ENCODE assay signal across 1 cellular context in genomic region chr11:72741429-72741833, GRCh38.
TF ChIP-seq lines count a peak whose summit lies in the region.

No MANE protein-coding gene starts in this region.

TF ChIP-seq in HepG2, 621 proteins besides CTCF, POLR2A, EP300 and RAD21 (continued from another document and continues in another):
- no peak for TF ChIP-seq AFF4 (CRISPR knock-in tag; IDR thresholded peaks at IDR 0.05)
- no peak for TF ChIP-seq ELK4 (CRISPR knock-in tag; IDR thresholded peaks at IDR 0.05; ENCODE audit: borderline replicate concordance)
- TF ChIP-seq HNF4A (CRISPR knock-in tag; IDR thresholded peaks at IDR 0.05): no peak
- TF ChIP-seq ZFP41 (CRISPR knock-in tag; IDR thresholded peaks at IDR 0.05; ENCODE audit: borderline replicate concordance): no peak
- no peak for TF ChIP-seq SMAD3 (CRISPR knock-in tag; IDR thresholded peaks at IDR 0.05)
- TF ChIP-seq TFE3 (CRISPR knock-in tag; IDR thresholded peaks at IDR 0.05): no peak
- peak; percentile 22; the same call in 1 of the 2 replicates for TF ChIP-seq SAP130 (CRISPR knock-in tag; IDR thresholded peaks at IDR 0.05; ENCODE audit: low read depth)
- TF ChIP-seq HNRNPLL (IDR thresholded peaks at IDR 0.05; ENCODE audit: low read depth, low read length, poor library complexity, severe bottlenecking): peak; percentile 16
- TF ChIP-seq CSRNP2 (CRISPR knock-in tag; conservative IDR thresholded peaks at IDR 0.05; ENCODE audit: low read depth): no peak
- no peak for TF ChIP-seq DNMT3B (CRISPR knock-in tag; conservative IDR thresholded peaks at IDR 0.05)
- TF ChIP-seq HNF1A (IDR thresholded peaks at IDR 0.05; ENCODE audit: low read depth): no peak
- TF ChIP-seq HNF1A (CRISPR knock-in tag; IDR thresholded peaks at IDR 0.05; ENCODE audit: borderline replicate concordance): no peak
- no peak for TF ChIP-seq SRY (CRISPR knock-in tag; IDR thresholded peaks at IDR 0.05)
- TF ChIP-seq ATF3 (CRISPR knock-in tag; IDR thresholded peaks at IDR 0.05): no peak
- no peak for TF ChIP-seq ZNF503 (CRISPR knock-in tag; IDR thresholded peaks at IDR 0.05)
- no peak for TF ChIP-seq CBX1 (IDR thresholded peaks at IDR 0.05; ENCODE audit: low read depth)
- no peak for TF ChIP-seq ZSCAN21 (CRISPR knock-in tag; IDR thresholded peaks at IDR 0.05; ENCODE audit: borderline replicate concordance)
- TF ChIP-seq ZUFSP (CRISPR knock-in tag; IDR thresholded peaks at IDR 0.05; ENCODE audit: borderline replicate concordance): no peak
- TF ChIP-seq ZNF232 (CRISPR knock-in tag; IDR thresholded peaks at IDR 0.05; ENCODE audit: borderline replicate concordance): no peak
- TF ChIP-seq RFX5 (IDR thresholded peaks at IDR 0.05; ENCODE audit: low read depth, low read length): no peak
- no peak for TF ChIP-seq KMT2B (CRISPR knock-in tag; IDR thresholded peaks at IDR 0.05)
- no peak for TF ChIP-seq RBAK (CRISPR knock-in tag; IDR thresholded peaks at IDR 0.05)
- no peak for TF ChIP-seq NFE2 (CRISPR knock-in tag; IDR thresholded peaks at IDR 0.05)
- TF ChIP-seq ZNF207 (IDR thresholded peaks at IDR 0.05; ENCODE audit: borderline replicate concordance): no peak
- no peak for TF ChIP-seq PHF20 (CRISPR knock-in tag; IDR thresholded peaks at IDR 0.05)
- no peak for TF ChIP-seq ZNF557 (CRISPR knock-in tag; IDR thresholded peaks at IDR 0.05)
- no peak for TF ChIP-seq EZH2 (conservative IDR thresholded peaks at IDR 0.05; ENCODE audit: low read depth, low read length)
- no peak for TF ChIP-seq ZNF460 (CRISPR knock-in tag; IDR thresholded peaks at IDR 0.05; ENCODE audit: borderline replicate concordance)
- peak; percentile 57 for TF ChIP-seq ZBTB38 (CRISPR knock-in tag; IDR thresholded peaks at IDR 0.05)
- no peak for TF ChIP-seq PAWR (CRISPR knock-in tag; IDR thresholded peaks at IDR 0.05; ENCODE audit: borderline replicate concordance)
- no peak for TF ChIP-seq NFYB (CRISPR knock-in tag; IDR thresholded peaks at IDR 0.05)
- TF ChIP-seq ZNF251 (CRISPR knock-in tag; IDR thresholded peaks at IDR 0.05): no peak
- no peak for TF ChIP-seq ZNF350 (CRISPR knock-in tag; IDR thresholded peaks at IDR 0.05; ENCODE audit: borderline replicate concordance, low read depth)
- TF ChIP-seq TCF12 (IDR thresholded peaks at IDR 0.05): no peak
- no peak for TF ChIP-seq TCF12 (CRISPR knock-in tag; IDR thresholded peaks at IDR 0.05)
- no peak for TF ChIP-seq ZSCAN22 (CRISPR knock-in tag; IDR thresholded peaks at IDR 0.05)
- TF ChIP-seq ZFP1 (CRISPR knock-in tag; IDR thresholded peaks at IDR 0.05): no peak
- TF ChIP-seq RARA (CRISPR knock-in tag; IDR thresholded peaks at IDR 0.05): peak; percentile 56; the same call in 1 of the 2 replicates
- peak; percentile 43 for TF ChIP-seq AGO2 (optimal IDR thresholded peaks at IDR 0.05; ENCODE audit: low read depth, low read length)
- no peak for TF ChIP-seq ZNF225 (CRISPR knock-in tag; IDR thresholded peaks at IDR 0.05)
- TF ChIP-seq GABPB1 (CRISPR knock-in tag; IDR thresholded peaks at IDR 0.05): peak; percentile 49; the same call in 1 of the 2 replicates
- TF ChIP-seq ZNF432 (CRISPR knock-in tag; IDR thresholded peaks at IDR 0.05; ENCODE audit: borderline replicate concordance): no peak
- TF ChIP-seq SMC3 (IDR thresholded peaks at IDR 0.05; ENCODE audit: low read length): no peak
- TF ChIP-seq ATF7-NPFF (CRISPR knock-in tag; IDR thresholded peaks at IDR 0.05; ENCODE audit: low read depth): no peak
- TF ChIP-seq LCORL (IDR thresholded peaks at IDR 0.05): no peak
- no peak for TF ChIP-seq LCORL (CRISPR knock-in tag; IDR thresholded peaks at IDR 0.05)
- TF ChIP-seq NR2F6 (IDR thresholded peaks at IDR 0.05): 0 out of 2 replicates have a peak, but pooled peaks have one; percentile 18
- peak; percentile 63; the same call in 1 of the 2 replicates for TF ChIP-seq NR2F6 (CRISPR knock-in tag; IDR thresholded peaks at IDR 0.05)
- no peak for TF ChIP-seq AKAP8 (CRISPR knock-in tag; IDR thresholded peaks at IDR 0.05)
- TF ChIP-seq ZBTB8A (CRISPR knock-in tag; IDR thresholded peaks at IDR 0.05; ENCODE audit: borderline replicate concordance, low read depth): no peak
- no peak for TF ChIP-seq THAP8 (CRISPR knock-in tag; IDR thresholded peaks at IDR 0.05; ENCODE audit: borderline replicate concordance)
- TF ChIP-seq ZSCAN29 (CRISPR knock-in tag; conservative IDR thresholded peaks at IDR 0.05): no peak
- 0 out of 2 replicates have a peak, but pooled peaks have one; percentile 36 for TF ChIP-seq MTA1 (CRISPR knock-in tag; IDR thresholded peaks at IDR 0.05; ENCODE audit: borderline replicate concordance)
- no peak for TF ChIP-seq ZNF792 (CRISPR knock-in tag; IDR thresholded peaks at IDR 0.05)
- TF ChIP-seq ETV5 (CRISPR knock-in tag; IDR thresholded peaks at IDR 0.05; ENCODE audit: borderline replicate concordance): peak; percentile 66; the same call in 1 of the 2 replicates
- no peak for TF ChIP-seq HMGA1 (CRISPR knock-in tag; conservative IDR thresholded peaks at IDR 0.05)
- 0 out of 2 replicates have a peak, but pooled peaks have one; percentile 17 for TF ChIP-seq SMAD9 (CRISPR knock-in tag; IDR thresholded peaks at IDR 0.05)
- no peak for TF ChIP-seq ZNF75D (CRISPR knock-in tag; IDR thresholded peaks at IDR 0.05; ENCODE audit: borderline replicate concordance)
- no peak for TF ChIP-seq ARID2 (CRISPR knock-in tag; IDR thresholded peaks at IDR 0.05; ENCODE audit: borderline replicate concordance)
